In the genomic region with DNA sequence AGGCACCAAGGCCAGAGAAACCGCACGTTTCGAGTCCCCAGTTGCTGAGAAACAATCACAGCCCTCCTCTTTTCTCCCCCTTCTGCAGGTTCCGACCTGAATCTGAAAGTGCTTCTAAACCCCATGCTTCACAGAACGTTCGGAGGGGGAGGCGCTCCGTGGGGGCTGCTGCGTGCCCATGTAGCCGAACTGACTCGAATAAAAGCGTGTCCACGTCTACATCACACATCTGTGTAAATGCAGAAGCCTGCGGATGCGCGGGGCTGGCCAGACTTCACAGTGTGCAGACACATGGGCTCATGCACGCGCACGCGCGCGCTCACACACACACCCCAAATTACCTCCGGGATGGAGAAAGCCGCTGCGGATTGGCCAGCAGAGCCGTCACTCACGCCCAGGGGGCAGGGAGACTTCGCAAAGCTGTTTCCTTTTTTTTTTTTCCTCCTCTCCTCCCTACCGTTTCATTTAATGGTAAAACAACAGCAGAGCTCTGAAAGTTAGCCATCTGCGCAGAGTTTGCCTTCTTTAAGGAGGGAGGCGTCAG, we compare ENCODE assay signal across 8 cellular contexts. TPM values are rescaled to one million over a fixed set of nuclear protein-coding genes. Genes with fewer than 3 reads are reported as not detected.
DNase-seq lines count a peak whose midpoint lies in the region; ATAC-seq and TF ChIP-seq lines count a peak whose summit lies in the region.

No MANE protein-coding gene starts in this region.

- no peak overlapping the region; the same call in 1 of the 2 replicates for H3K27ac ChIP-seq in GM23338 (ENCODE audit: low read depth)

- peaks cover 25% of the 10 kb centered on the region for H3K79me2 ChIP-seq in GM23338 (replicated peaks; ENCODE audit: insufficient read depth)

- H3K4me3 Mint-ChIP-seq in GM23338 (peak overlapping the region; percentile 78), naive B cell (peak overlapping the region; percentile 88 to 99 (median 96))
- peak overlapping the region; percentile 95 for H3K4me3 Mint-ChIP-seq in activated T-helper 2 cell treated with anti-CD3 and anti-CD28 coated beads, Interferon-gamma antibody, Interleukin-2, Interleukin-4, amounts not matched to agents 10 μg/mL and 5 μg/mL and 100 μg/mL, durations not matched to agents 14 hours and 24 hours and 36 hours (ENCODE audit: low read depth)

- peaks cover 32% of the 10 kb centered on the region for H3K4me1 ChIP-seq in GM23338 (ENCODE audit: insufficient read depth)

- H4K20me1 ChIP-seq in GM23338 (replicated peaks; ENCODE audit: insufficient read depth) = peaks cover 10% of the 10 kb centered on the region; the same call in 1 of the 2 replicates

- H3K27ac Mint-ChIP-seq in GM23338 (no peak overlapping the region), naive B cell (peak overlapping the region; percentile 90 to 99 (median 96))
- H3K27ac Mint-ChIP-seq in activated T-helper 2 cell treated with anti-CD3 and anti-CD28 coated beads, Interferon-gamma antibody, Interleukin-2, Interleukin-4, amounts not matched to agents 10 μg/mL and 5 μg/mL and 100 μg/mL, durations not matched to agents 14 hours and 24 hours and 36 hours = peak overlapping the region; percentile 67

- ATAC-seq in GM23338 = peak; percentile 60
- peak; percentile 71 to 74 for ATAC-seq in naive B cell (ENCODE audit: low read depth in 2 of 2)

- peaks cover 33% of the 10 kb centered on the region for H3K4me1 Mint-ChIP-seq in GM23338
- H3K4me1 Mint-ChIP-seq in activated T-helper 2 cell treated with anti-CD3 and anti-CD28 coated beads, Interferon-gamma antibody, Interleukin-2, Interleukin-4, amounts not matched to agents 10 μg/mL and 5 μg/mL and 100 μg/mL, durations not matched to agents 14 hours and 24 hours and 36 hours (ENCODE audit: low read depth) = peaks cover 34% of the 10 kb centered on the region
- peaks cover 33 to 57% (median 50%) of the 10 kb centered on the region in 3 donors for H3K4me1 Mint-ChIP-seq in naive B cell

- no peaks in the 10 kb centered on the region for H3K9me2 ChIP-seq in GM23338 (ENCODE audit: insufficient read depth)

- DNase-seq in EH (ENCODE audit: low read depth) (peak; percentile 97), GM23338 (ENCODE audit: low spot score) (peak; percentile 99), Kasumi-1 (lab: John Stamatoyannopoulos, UW) (peak; percentile 91 to 95), RPMI7951 (ENCODE audit: low read depth) (peak; percentile 97), fibroblast of mammary gland (ENCODE audit: low read depth) (peak; percentile 98), naive B cell (peak; percentile 100)
- peak; percentile 97 for DNase-seq in activated T-helper 2 cell treated with anti-CD3 and anti-CD28 coated beads, Interferon-gamma antibody, Interleukin-2, Interleukin-4, amounts not matched to agents 10 μg/mL and 5 μg/mL and 100 μg/mL, durations not matched to agents 14 hours and 24 hours and 36 hours (ENCODE audit: low spot score)
- peak; percentile 94 to 98 for DNase-seq in stimulated activated CD8-positive, alpha-beta memory T cell treated with anti-CD3 and anti-CD28 coated beads, Interleukin-7, amount 100 ng/mL, for 48 hours (ENCODE audit: extremely low read depth in 1 of 2, low read depth in 1 of 2)

- H3K27me3 ChIP-seq in GM23338 (ENCODE audit: insufficient read depth) = peaks cover 72% of the 10 kb centered on the region

- H3K4me3 ChIP-seq in GM23338 (peak overlapping the region; percentile 68), fibroblast of mammary gland (ENCODE audit: control insufficient read depth, low read depth, low read length) (peak overlapping the region; percentile 92)

- no peaks in the 10 kb centered on the region for H3K36me3 ChIP-seq in GM23338 (ENCODE audit: insufficient read depth)

- H3K27me3 Mint-ChIP-seq in GM23338 (ENCODE audit: insufficient read depth, low read depth, poor library complexity) (peaks cover 66% of the 10 kb centered on the region), naive B cell (no peaks in the 10 kb centered on the region)
- peaks cover 70% of the 10 kb centered on the region for H3K27me3 Mint-ChIP-seq in activated T-helper 2 cell treated with anti-CD3 and anti-CD28 coated beads, Interferon-gamma antibody, Interleukin-2, Interleukin-4, amounts not matched to agents 10 μg/mL and 5 μg/mL and 100 μg/mL, durations not matched to agents 14 hours and 24 hours and 36 hours (ENCODE audit: low read depth)

- no peak overlapping the region for H2AFZ ChIP-seq in GM23338

- H3K36me3 Mint-ChIP-seq in GM23338 (ENCODE audit: low read depth) (no peaks in the 10 kb centered on the region; the same call in 2 of the 3 replicates), naive B cell (no peaks in the 10 kb centered on the region)
- no peaks in the 10 kb centered on the region for H3K36me3 Mint-ChIP-seq in activated T-helper 2 cell treated with anti-CD3 and anti-CD28 coated beads, Interferon-gamma antibody, Interleukin-2, Interleukin-4, amounts not matched to agents 10 μg/mL and 5 μg/mL and 100 μg/mL, durations not matched to agents 14 hours and 24 hours and 36 hours (ENCODE audit: low read depth)

- H3K9me3 Mint-ChIP-seq in GM23338 = no peaks in the 10 kb centered on the region; the same call in 2 of the 3 replicates
- H3K9me3 Mint-ChIP-seq in activated T-helper 2 cell treated with anti-CD3 and anti-CD28 coated beads, Interferon-gamma antibody, Interleukin-2, Interleukin-4, amounts not matched to agents 10 μg/mL and 5 μg/mL and 100 μg/mL, durations not matched to agents 14 hours and 24 hours and 36 hours = no peaks in the 10 kb centered on the region
- no peaks in the 10 kb centered on the region for H3K9me3 Mint-ChIP-seq in naive B cell

- intact Hi-C loops in activated T-helper 2 cell treated with anti-CD3 and anti-CD28 coated beads, Interferon-gamma antibody, Interleukin-2, Interleukin-4, amounts not matched to agents 10 μg/mL and 5 μg/mL and 100 μg/mL, durations not matched to agents 14 hours and 24 hours and 36 hours (cut with micrococcal nuclease) = loop anchor here (2.0 to 5.0 kb wide), 6 partner anchors 18 to 1280 kb away; a partner anchor contains a TSS

- H3K4me2 ChIP-seq in GM23338 = peak overlapping the region; percentile 89

- TF ChIP-seq CTCF in GM23338 (conservative IDR thresholded peaks at IDR 0.05; ENCODE audit: low read depth in 2 of 2) (no peak), fibroblast of mammary gland (conservative IDR thresholded peaks at IDR 0.05; ENCODE audit: control insufficient read depth, insufficient read depth, low read depth, low read length) (no peak)

- H3F3A ChIP-seq in GM23338 (replicated peaks; ENCODE audit: low read depth) = 0 out of 2 replicates have a peak, but pooled peaks cover 9% of the 10 kb centered on the region

TF ChIP-seq in GM23338, 12 proteins besides CTCF, POLR2A, EP300 and RAD21:
- TF ChIP-seq ZNF331 (CRISPR knock-in tag; IDR thresholded peaks at IDR 0.05; ENCODE audit: low read depth) = no peak
- TF ChIP-seq POLR2AphosphoS5 (IDR thresholded peaks at IDR 0.05; ENCODE audit: low read depth) = peak; percentile 73
- no peak for TF ChIP-seq STAT1 (IDR thresholded peaks at IDR 0.05; ENCODE audit: unreplicated experiment)
- TF ChIP-seq JUNB (IDR thresholded peaks at IDR 0.05; ENCODE audit: unreplicated experiment) = no peak
- TF ChIP-seq, protein P1, sequence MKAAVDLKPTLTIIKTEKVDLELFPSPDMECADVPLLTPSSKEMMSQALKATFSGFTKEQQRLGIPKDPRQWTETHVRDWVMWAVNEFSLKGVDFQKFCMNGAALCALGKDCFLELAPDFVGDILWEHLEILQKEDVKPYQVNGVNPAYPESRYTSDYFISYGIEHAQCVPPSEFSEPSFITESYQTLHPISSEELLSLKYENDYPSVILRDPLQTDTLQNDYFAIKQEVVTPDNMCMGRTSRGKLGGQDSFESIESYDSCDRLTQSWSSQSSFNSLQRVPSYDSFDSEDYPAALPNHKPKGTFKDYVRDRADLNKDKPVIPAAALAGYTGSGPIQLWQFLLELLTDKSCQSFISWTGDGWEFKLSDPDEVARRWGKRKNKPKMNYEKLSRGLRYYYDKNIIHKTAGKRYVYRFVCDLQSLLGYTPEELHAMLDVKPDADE (IDR thresholded peaks at IDR 0.05) = no peak
- TF ChIP-seq NANOG (IDR thresholded peaks at IDR 0.05; ENCODE audit: borderline replicate concordance) = no peak

RNA-seq across cellular contexts. Expression of a gene that starts 2.3 kb away (rescaled TPM):
- total RNA-seq in GM23338 (2014; rRNA removed; shearing (Covaris generic)) = 13.5 and 24.2 TPM in 2 replicates
- polyA plus RNA-seq in GM23338 (2016; fragmentation: Nextera tagmentation; extraction: Ambion mirVana) (11.9 and 12.2 TPM in 2 replicates), naive B cell (ENCODE audit: low read depth in 6 of 6) (1 to 10 TPM; 1.7 to 7.5 (median 4.8) TPM)
- total RNA-seq in RPMI7951 (2014; rRNA removed; shearing (Covaris generic)) = 4.1 and 4.9 TPM in 2 replicates
- total RNA-seq in activated T-helper 2 cell treated with anti-CD3 and anti-CD28 coated beads, Interferon-gamma antibody, Interleukin-2, Interleukin-4, amounts not matched to agents 10 μg/mL and 5 μg/mL and 100 μg/mL, durations not matched to agents 14 hours and 24 hours and 36 hours = 1.2 and 1.9 TPM in 2 replicates
